In genomic region chr6:10418361-10418861, GRCh38 we compare ENCODE assay signal across 19 cellular contexts. TPM values are rescaled to one million over a fixed set of nuclear protein-coding genes. Genes with fewer than 3 reads are reported as not detected.
DNase-seq lines count a peak whose midpoint lies in the region; ATAC-seq and TF ChIP-seq lines count a peak whose summit lies in the region.
"Had no signal": no experiment of that assay in that cellular context is flagged by ENCODE, and none has a peak within 500 bp of the region (broad histone marks: within the 10 kb centered on the region; RNA-seq: fewer than 3 reads in every experiment).

No MANE protein-coding gene starts in this region.

- H3K27me3 ChIP-seq in HUES64 (ENCODE audit: insufficient read depth, low read length): peaks cover 100% of the 10 kb centered on the region
- H3K27me3 ChIP-seq in ectodermal cell (ENCODE audit: control insufficient read depth, insufficient read depth, low read length, poor library complexity, severe bottlenecking): peaks cover 100% of the 10 kb centered on the region
- peaks cover 2 to 100% of the 10 kb centered on the region in 2 donors for H3K27me3 ChIP-seq in tibial nerve

- peaks cover 32% of the 10 kb centered on the region for H3K4me1 ChIP-seq in HUES64 (ENCODE audit: insufficient read depth, low read length)
- H3K4me1 ChIP-seq in ectodermal cell (ENCODE audit: control insufficient read depth, insufficient read depth, low read length): peaks cover 64% of the 10 kb centered on the region
- H3K4me1 ChIP-seq in tibial nerve: peaks cover 0 to 69% (median 17%) of the 10 kb centered on the region in 4 donors

- TF ChIP-seq EP300 in tibial nerve (IDR thresholded peaks at IDR 0.05): no peak

- peaks cover 56 to 99% (median 96%) of the 10 kb centered on the region in 3 donors for H3K27me3 Mint-ChIP-seq in naive B cell

- H3K27ac Mint-ChIP-seq in naive B cell: peak overlapping the region in 4 of 6 donors; percentile 13 to 96 (median 59)
- H3K27ac Mint-ChIP-seq: memory B cell had no signal

- TF ChIP-seq POLR2A in tibial nerve (IDR thresholded peaks at IDR 0.05): no peak

- no peaks in the 10 kb centered on the region for H3K36me3 ChIP-seq in HUES64 (ENCODE audit: insufficient read depth, low read length)
- no peaks in the 10 kb centered on the region for H3K36me3 ChIP-seq in ectodermal cell (ENCODE audit: control insufficient read depth, insufficient read depth, low read length)
- no peaks in the 10 kb centered on the region for H3K36me3 ChIP-seq in tibial nerve

- H3K27ac ChIP-seq in HUES64 (ENCODE audit: low read depth, low read length) (no peak overlapping the region), ectodermal cell (ENCODE audit: insufficient read depth, low read depth, low read length, poor library complexity, severe bottlenecking) (no peak overlapping the region), tibial nerve (no peak overlapping the region)

- no peak for TF ChIP-seq CTCF in tibial nerve (IDR thresholded peaks at IDR 0.05)

- H3K9me3 ChIP-seq in HUES64 (ENCODE audit: insufficient read depth, low read depth, low read length) (no peaks in the 10 kb centered on the region), ectodermal cell (ENCODE audit: control insufficient read depth, low read length) (no peaks in the 10 kb centered on the region), tibial nerve (no peaks in the 10 kb centered on the region)

- peak overlapping the region in 3 of 8 donors; percentile 45 to 84 (median 58) for H3K4me3 Mint-ChIP-seq in naive B cell
- H3K4me3 Mint-ChIP-seq: memory B cell had no signal

- H3K9ac ChIP-seq in HUES64 (ENCODE audit: low read depth, low read length): no peak overlapping the region

- H3K4me1 Mint-ChIP-seq in naive B cell: peaks cover 21 to 43% (median 27%) of the 10 kb centered on the region in 3 donors

- H3K9me3 Mint-ChIP-seq in naive B cell: peaks cover 6 to 42% (median 27%) of the 10 kb centered on the region in 7 donors

- H3K4me3 ChIP-seq in HUES64 (ENCODE audit: low read length) (peak overlapping the region; percentile 42), ectodermal cell (ENCODE audit: insufficient read depth, low read depth, low read length) (peak overlapping the region; percentile 18), tibial nerve (no peak overlapping the region)

- ATAC-seq in naive B cell (ENCODE audit: low read depth in 2 of 2) (no peak), GM21381 (IDR thresholded peaks at IDR 0.05; ENCODE audit: unreplicated experiment) (no peak), HG02798 (IDR thresholded peaks at IDR 0.05; ENCODE audit: poor library complexity, unreplicated experiment) (no peak)
- ATAC-seq: HepG2 had no signal

- DNase-seq in ELF-1 (ENCODE audit: low read depth, low spot score) (peak; percentile 34), naive B cell (no peak), NCI-H524 (lab: John Stamatoyannopoulos, UW) (no peak), tibial nerve (ENCODE audit: low spot score in 2 of 2) (no peak)
- DNase-seq: activated CD4-positive, alpha-beta T cell treated with anti-CD3 and anti-CD28 coated beads, Interleukin-2, amount 50 U/mL, for 48 hours; activated effector memory CD4-positive, alpha-beta T cell treated with anti-CD3 and anti-CD28 coated beads, Interleukin-2, amount 50 U/mL, for 16 hours; erythroblast; hippocampal formation; NCI-H1417 treated with DMSO at 0.1 percent for 48 hours; NCI-H446 treated with DMSO at 0.1 percent for 48 hours; posterior cingulate gyrus; stimulated activated CD8-positive, alpha-beta memory T cell treated with anti-CD3 and anti-CD28 coated beads, Interleukin-4, amount 100 ng/mL, for 48 hours; T1000 had no signal

- WGBS in HUES64: 5% methylated on average over 18 of the region's 18 CpGs
- 5% methylated on average over 18 of the region's 18 CpGs for WGBS in ectodermal cell, 2 experiments
- 62 to 64% methylated on average over 11 to 18 of the region's 18 CpGs for WGBS in tibial nerve, 2 donors

- peaks cover 9 to 35% of the 10 kb centered on the region in 2 donors for H3K36me3 Mint-ChIP-seq in naive B cell

RNA-seq across cellular contexts. Expression of gene TFAP2A, which starts 3.5 kb away (rescaled TPM):
- polyA plus RNA-seq in HUES64 (2013, experiment 1 of 2): 4.0 TPM
- 8.7 TPM for polyA plus RNA-seq in HUES64 (2013, experiment 2 of 2)
- polyA plus RNA-seq in ectodermal cell (2013, experiment 1 of 4): 21.7 TPM
- polyA plus RNA-seq in ectodermal cell (2013, experiment 2 of 4): 18.7 TPM
- 19.3 TPM for polyA plus RNA-seq in ectodermal cell (2013, experiment 3 of 4)
- polyA plus RNA-seq in ectodermal cell (2013, experiment 4 of 4): 21.9 TPM
- not detected for polyA plus RNA-seq in naive B cell (ENCODE audit: low read depth in 6 of 6)
- total RNA-seq in tibial nerve: 1 to 10 TPM in 1 of 4 donors, under 1 TPM in 2, not detected in 1; 0.20 to 1.2 (median 0.66) TPM
- total RNA-seq: HepG2 had no signal
- polyA plus RNA-seq: HepG2 had no signal

Comparison
In these comparisons a context has a peak if more than half of its experiments do, and no peak if none do; other contexts are left out.
1. H3K4me3 ChIP-seq: peak in HUES64 (single experiment) and ectodermal cell (single experiment); none in tibial nerve (0 of 4).